ENCODE assay signal across 10 cellular contexts in genomic region chr11:108431997-108432396, GRCh38. TPM values are rescaled to one million over a fixed set of nuclear protein-coding genes. Genes with fewer than 3 reads are reported as not detected.
"Had no signal": no experiment of that assay in that cellular context is flagged by ENCODE, and none has a peak within 500 bp of the region (broad histone marks: within the 10 kb centered on the region; RNA-seq: fewer than 3 reads in every experiment).

No MANE protein-coding gene starts in this region.

- FAIRE-seq: H1, H54, HepG2 had no signal

- H3K27ac ChIP-seq: HL-60 had no signal

- H3K4me3 ChIP-seq: GM23338 had no signal

- H3K4me2 ChIP-seq: GM23338 had no signal

- DNase-seq: H9, HCEC 1CT, HFFc6, KBM-7 had no signal

- H2AFZ ChIP-seq: GM23338 had no signal

RNA-seq across cellular contexts. Expression of gene C11orf65, which starts 35.3 kb away (rescaled TPM):
- total RNA-seq: HT1080 had no signal
